ENCODE assay signal across 14 cellular contexts in the genomic region with DNA sequence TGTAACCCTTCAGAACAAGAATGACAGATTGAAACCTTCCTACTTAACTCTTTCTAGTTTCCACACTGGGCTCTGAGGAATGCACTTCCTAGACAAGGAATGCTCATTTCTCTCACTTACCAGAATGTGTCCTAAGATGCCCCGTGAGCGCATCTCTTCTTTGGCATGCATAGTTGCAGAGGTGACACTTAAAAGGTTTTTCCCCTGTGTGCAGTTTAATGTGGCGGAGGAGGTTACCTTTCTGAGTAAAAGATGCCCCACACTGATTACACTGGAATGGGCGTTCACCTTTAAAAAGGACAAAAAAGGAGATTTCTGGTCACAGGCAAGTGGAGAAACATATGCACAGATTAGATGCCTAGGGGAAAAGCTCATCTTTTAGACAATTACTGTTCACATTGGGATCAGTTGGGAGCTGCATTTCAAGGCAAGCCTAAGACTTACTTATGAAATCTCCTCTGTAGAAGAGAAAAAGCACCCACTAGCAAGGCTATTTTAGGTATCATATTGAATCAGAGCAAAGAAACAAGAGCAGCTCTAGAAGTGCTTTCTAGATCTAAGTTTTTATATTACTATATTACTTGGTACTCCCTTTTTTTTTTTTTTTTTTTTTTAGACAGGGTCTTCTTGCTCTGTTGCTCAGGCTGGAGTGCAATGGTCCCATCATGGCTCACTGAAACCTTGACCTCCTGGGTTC.
DNase-seq lines count a peak whose midpoint lies in the region; FAIRE-seq and TF ChIP-seq lines count a peak whose summit lies in the region.
"Had no signal": no experiment of that assay in that cellular context is flagged by ENCODE, and none has a peak within 500 bp of the region (broad histone marks: within the 10 kb centered on the region; RNA-seq: fewer than 3 reads in every experiment).

No MANE protein-coding gene starts in this region.

- DNase-seq in GM12865 (ENCODE audit: low read depth) (no peak), T-helper 2 cell (peak in 3 of 5 experiments; percentile 19 to 92 (median 27)), RPMI8226 (no peak), D721Med (ENCODE audit: insufficient read length, low spot score) (no peak), HPDE6-E6E7 (ENCODE audit: extremely low spot score) (no peak), retina (no peak)
- DNase-seq in central memory CD4-positive, alpha-beta T cell: peak; percentile 54
- peak; percentile 23 to 30 for DNase-seq in stimulated activated CD8-positive, alpha-beta memory T cell treated with anti-CD3 and anti-CD28 coated beads, Interleukin-15, amount 100 ng/mL, for 48 hours (ENCODE audit: low read depth in 2 of 2)
- DNase-seq: KG1, left colon, NCI-H2029, OCI-M1, T1000 had no signal

- peak overlapping the region; percentile 46; the same call in 1 of the 2 replicates for H3K4me3 ChIP-seq in GM12865 (ENCODE audit: low read depth, low read length)
- H3K4me3 ChIP-seq: skin epidermis had no signal

- FAIRE-seq in D721Med (lab: Jason Lieb, UNC): no peak

- no peak for TF ChIP-seq CTCF in GM12865 (IDR thresholded peaks at IDR 0.05; ENCODE audit: insufficient read depth, low read depth, low read length, missing control alignments)
- TF ChIP-seq CTCF in D721Med (IDR thresholded peaks at IDR 0.05; ENCODE audit: insufficient read depth, missing control alignments): no peak

Comparison
In these comparisons a context has a peak if more than half of its experiments do, and no peak if none do; other contexts are left out.
1. DNase-seq: peak in T-helper 2 cell (3 of 5), central memory CD4-positive, alpha-beta T cell (single experiment) and stimulated activated CD8-positive, alpha-beta memory T cell treated with anti-CD3 and anti-CD28 coated beads, Interleukin-15, amount 100 ng/mL, for 48 hours (2 of 2); none in GM12865 (single experiment), RPMI8226 (single experiment), D721Med (single experiment), HPDE6-E6E7 (single experiment) and retina (single experiment).